1 cellular context compared by ENCODE assay signal in genomic region chrX:45775462-45775861, GRCh38.
TF ChIP-seq lines count a peak whose summit lies in the region.

No MANE protein-coding gene starts in this region.

TF ChIP-seq in IMR-90, 13 proteins besides CTCF, POLR2A, EP300 and RAD21 (continued from another document):
- TF ChIP-seq, protein P1, sequence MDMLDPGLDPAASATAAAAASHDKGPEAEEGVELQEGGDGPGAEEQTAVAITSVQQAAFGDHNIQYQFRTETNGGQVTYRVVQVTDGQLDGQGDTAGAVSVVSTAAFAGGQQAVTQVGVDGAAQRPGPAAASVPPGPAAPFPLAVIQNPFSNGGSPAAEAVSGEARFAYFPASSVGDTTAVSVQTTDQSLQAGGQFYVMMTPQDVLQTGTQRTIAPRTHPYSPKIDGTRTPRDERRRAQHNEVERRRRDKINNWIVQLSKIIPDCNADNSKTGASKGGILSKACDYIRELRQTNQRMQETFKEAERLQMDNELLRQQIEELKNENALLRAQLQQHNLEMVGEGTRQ (IDR thresholded peaks at IDR 0.05; ENCODE audit: low read depth, low read length), result no peak
